ENCODE assay signal across 8 cellular contexts in genomic region chr13:32443111-32443510, GRCh38. TPM values are rescaled to one million over a fixed set of nuclear protein-coding genes. Genes with fewer than 3 reads are reported as not detected.
A peak's percentile ranks its signal among the peaks of the same experiment; 100 is the strongest.
DNase-seq lines count a peak whose midpoint lies in the region; ATAC-seq, FAIRE-seq and TF ChIP-seq lines count a peak whose summit lies in the region.

No MANE protein-coding gene starts in this region.

- H3K4me1 Mint-ChIP-seq in neural crest cell: no peaks in the 10 kb centered on the region

- H3K9me3 ChIP-seq in cardiac muscle cell (ENCODE audit: low read depth): no peaks in the 10 kb centered on the region
- H3K9me3 ChIP-seq in right atrium auricular region: no peaks in the 10 kb centered on the region

- peak; percentile 22 for TF ChIP-seq CTCF in cardiac muscle cell (IDR thresholded peaks at IDR 0.05; ENCODE audit: low read depth, low read length)
- TF ChIP-seq CTCF in right atrium auricular region (IDR thresholded peaks at IDR 0.05): peak in 1 of 2 donors; percentile 32
- peak; percentile 40 for TF ChIP-seq CTCF in bronchial epithelial cell (IDR thresholded peaks at IDR 0.05; ENCODE audit: insufficient read depth, low read length, severe bottlenecking)
- TF ChIP-seq CTCF in neural crest cell (conservative IDR thresholded peaks at IDR 0.05): peak; percentile 42

- DNase-seq in cardiac muscle cell (ENCODE audit: low read depth in 1 of 2, low spot score in 1 of 2) (peak; percentile 11 to 17), right atrium auricular region (ENCODE audit: low spot score) (no peak), HCEC 1CT (peak; percentile 24), NOMO-1 treated with DMSO at 0.1 percent for 48 hours (lab: John Stamatoyannopoulos, UW; ENCODE audit: unreplicated experiment) (peak; percentile 68), bronchial epithelial cell (ENCODE audit: low read depth) (peak; percentile 27), neural crest cell (ENCODE audit: low read depth, low spot score) (no peak), NCI-H1930 (lab: John Stamatoyannopoulos, UW) (no peak)

- no peak for FAIRE-seq in bronchial epithelial cell (lab: Jason Lieb, UNC)

- no peaks in the 10 kb centered on the region for H3K9me3 Mint-ChIP-seq in neural crest cell

- no peak overlapping the region for H3K27ac Mint-ChIP-seq in neural crest cell (ENCODE audit: unreplicated experiment)

- H3K27me3 ChIP-seq in cardiac muscle cell (no peaks in the 10 kb centered on the region), right atrium auricular region (no peaks in the 10 kb centered on the region), bronchial epithelial cell (ENCODE audit: control insufficient read depth, insufficient read depth, low read length) (no peaks in the 10 kb centered on the region)

- H3K4me3 Mint-ChIP-seq in neural crest cell: no peak overlapping the region

- H3K4me1 ChIP-seq in cardiac muscle cell (ENCODE audit: low read depth): peaks cover 15% of the 10 kb centered on the region
- H3K4me1 ChIP-seq in right atrium auricular region: peaks cover 0 to 7% of the 10 kb centered on the region in 2 donors

- H3K36me3 ChIP-seq in cardiac muscle cell (peaks cover 4% of the 10 kb centered on the region), right atrium auricular region (peaks cover 22% of the 10 kb centered on the region), bronchial epithelial cell (ENCODE audit: control insufficient read depth, insufficient read depth, low read length) (no peaks in the 10 kb centered on the region)

- ATAC-seq in HG02870 (IDR thresholded peaks at IDR 0.05; ENCODE audit: unreplicated experiment): no peak

- H3K27ac ChIP-seq in cardiac muscle cell (no peak overlapping the region), right atrium auricular region (no peak overlapping the region)

- peaks cover 7% of the 10 kb centered on the region for H3K36me3 Mint-ChIP-seq in neural crest cell (ENCODE audit: low read depth)

- H3K27me3 Mint-ChIP-seq in neural crest cell (ENCODE audit: low read depth): no peaks in the 10 kb centered on the region

- H3K4me3 ChIP-seq in cardiac muscle cell (no peak overlapping the region), right atrium auricular region (no peak overlapping the region), bronchial epithelial cell (ENCODE audit: low read depth, low read length) (no peak overlapping the region)

RNA-seq across cellular contexts. Expression of gene N4BP2L1, which starts 15.2 kb away (rescaled TPM):
- 2.9 and 8.9 TPM in 2 replicates for total RNA-seq in cardiac muscle cell
- 2.0 and 8.7 TPM in 2 replicates for polyA plus RNA-seq in cardiac muscle cell
- total RNA-seq in right atrium auricular region: 1 to 10 TPM; 3.4 to 5.7 TPM
- 0.79 and 1.5 TPM in 2 replicates for total RNA-seq in bronchial epithelial cell
- 1.6 and 2.0 TPM in 2 replicates for total RNA-seq in neural crest cell

Comparison
In these comparisons a context has a peak if more than half of its experiments do, and no peak if none do; other contexts are left out.
1. DNase-seq: peak in cardiac muscle cell (2 of 2), HCEC 1CT (single experiment), NOMO-1 treated with DMSO at 0.1 percent for 48 hours (single experiment) and bronchial epithelial cell (single experiment); none in right atrium auricular region (single experiment), neural crest cell (single experiment) and NCI-H1930 (0 of 2).